Comparison of ENCODE assay signal across 1 cellular context in genomic region chr17:40022497-40022896, GRCh38.
TF ChIP-seq lines count a peak whose summit lies in the region.

No MANE protein-coding gene starts in this region.

TF ChIP-seq in endothelial cell of umbilical vein, 7 proteins besides CTCF, POLR2A, EP300 and RAD21:
- TF ChIP-seq GATA2 (IDR thresholded peaks at IDR 0.05; ENCODE audit: insufficient read depth, insufficient read length, low read depth, low read length) = no peak
- no peak for TF ChIP-seq JUN (IDR thresholded peaks at IDR 0.05; ENCODE audit: borderline replicate concordance, insufficient read depth, insufficient read length, low read depth)
- TF ChIP-seq MYC (IDR thresholded peaks at IDR 0.05; ENCODE audit: low read depth, low read length) = no peak
- TF ChIP-seq POLR2AphosphoS5 (IDR thresholded peaks at IDR 0.05; ENCODE audit: insufficient read depth, low read depth, low read length) = no peak
- no peak for TF ChIP-seq FOS (IDR thresholded peaks at IDR 0.05; ENCODE audit: borderline replicate concordance, insufficient read depth, low read length)
- TF ChIP-seq EZH2 (IDR thresholded peaks at IDR 0.05; ENCODE audit: borderline replicate concordance, low read depth, low read length, severe bottlenecking) = no peak
- no peak for TF ChIP-seq MAX (IDR thresholded peaks at IDR 0.05; ENCODE audit: insufficient read depth, insufficient read length)
